ENCODE assay signal across 19 cellular contexts in genomic region chr5:119131530-119132313, GRCh38.
DNase-seq lines count a peak whose midpoint lies in the region; ATAC-seq, FAIRE-seq and TF ChIP-seq lines count a peak whose summit lies in the region.
"Had no signal": no experiment of that assay in that cellular context is flagged by ENCODE, and none has a peak within 500 bp of the region (broad histone marks: within the 10 kb centered on the region; RNA-seq: fewer than 3 reads in every experiment).

No MANE protein-coding gene starts in this region.

- no peak overlapping the region for H3K27ac Mint-ChIP-seq in activated naive CD4-positive, alpha-beta T cell treated with anti-CD3 and anti-CD28 coated beads, Interleukin-2, amount 10 ng/mL, durations not matched to agents 7 days and 5 days

- no peak overlapping the region for H3K4ac ChIP-seq in mesenchymal stem cell (ENCODE audit: low read depth in 1 of 2, low read length in 2 of 2)

- H4K8ac ChIP-seq in mesenchymal stem cell (ENCODE audit: low read length): no peak overlapping the region

- TF ChIP-seq RAD21 in A549 (conservative IDR thresholded peaks at IDR 0.05 in 1 of 2, IDR thresholded peaks at IDR 0.05 in 1 of 2): no peak

- H3K27ac ChIP-seq in A549 (no peak overlapping the region), GM23248 (no peak overlapping the region), mesenchymal stem cell (ENCODE audit: low read length, poor library complexity, severe bottlenecking) (no peak overlapping the region)
- H3K27ac ChIP-seq: C4-2B, HL-60, SJSA1 had no signal

- H3K4me3 ChIP-seq in A549 (no peak overlapping the region), GM23248 (no peak overlapping the region), fibroblast of mammary gland (ENCODE audit: control insufficient read depth, low read depth, low read length) (no peak overlapping the region), mesenchymal stem cell (ENCODE audit: insufficient read depth in 1 of 2, low read depth in 1 of 2, low read length in 2 of 2) (peak overlapping the region in 1 of 2 experiments; percentile 3)
- H3K4me3 ChIP-seq: HAP-1, SJSA1 had no signal

- no peak overlapping the region for H3K14ac ChIP-seq in mesenchymal stem cell (ENCODE audit: low read length in 2 of 2)

- no peak overlapping the region for H3K9ac ChIP-seq in GM23248
- peak overlapping the region; percentile 60 for H3K9ac ChIP-seq in mesenchymal stem cell (ENCODE audit: low read length)

- in situ Hi-C loops in GM23248 (cut with MboI): no loop called here

- peaks cover 45% of the 10 kb centered on the region for H3K36me3 Mint-ChIP-seq in activated naive CD4-positive, alpha-beta T cell treated with anti-CD3 and anti-CD28 coated beads, Interleukin-2, amount 10 ng/mL, durations not matched to agents 7 days and 5 days

- H3K27me3 Mint-ChIP-seq in activated naive CD4-positive, alpha-beta T cell treated with anti-CD3 and anti-CD28 coated beads, Interleukin-2, amount 10 ng/mL, durations not matched to agents 7 days and 5 days: no peaks in the 10 kb centered on the region

- no peak for FAIRE-seq in A549 (lab: Jason Lieb, UNC)
- FAIRE-seq: HTR-8/SVneo had no signal

- no peak overlapping the region for H3K23ac ChIP-seq in mesenchymal stem cell (ENCODE audit: low read length in 2 of 2)

- no peak for TF ChIP-seq CTCF in A549 (IDR thresholded peaks at IDR 0.05)
- TF ChIP-seq CTCF in fibroblast of mammary gland (conservative IDR thresholded peaks at IDR 0.05; ENCODE audit: control insufficient read depth, insufficient read depth, low read depth, low read length): no peak

- no peak overlapping the region for H2AFZ ChIP-seq in GM23248
- H2AFZ ChIP-seq in mesenchymal stem cell (ENCODE audit: low read depth, low read length): no peak overlapping the region

- no peaks in the 10 kb centered on the region for H3F3A ChIP-seq in GM23248 (ENCODE audit: insufficient read depth)

- H3K9me2 ChIP-seq in GM23248 (ENCODE audit: insufficient read depth): no peaks in the 10 kb centered on the region

- H3K4me3 Mint-ChIP-seq in activated naive CD4-positive, alpha-beta T cell treated with anti-CD3 and anti-CD28 coated beads, Interleukin-2, amount 10 ng/mL, durations not matched to agents 7 days and 5 days: no peak overlapping the region

- H3K18ac ChIP-seq in mesenchymal stem cell (ENCODE audit: low read depth in 1 of 2, low read length in 2 of 2): no peak overlapping the region

- peak overlapping the region; percentile 58 for H3K4me2 ChIP-seq in A549
- no peak overlapping the region for H3K4me2 ChIP-seq in GM23248 (ENCODE audit: unreplicated experiment)
- no peak overlapping the region for H3K4me2 ChIP-seq in mesenchymal stem cell (ENCODE audit: low read length, poor library complexity, severe bottlenecking)

- peak in 1 of 2 experiments; percentile 42; a peak in 1 of 6 replicates for ATAC-seq in A549
- ATAC-seq in GM19467 (IDR thresholded peaks at IDR 0.05; ENCODE audit: unreplicated experiment): no peak
- ATAC-seq: PC-3 had no signal

- no peak for TF ChIP-seq POLR2A in A549 (IDR thresholded peaks at IDR 0.05; ENCODE audit: low read length)

- H4K20me1 ChIP-seq in GM23248 (ENCODE audit: insufficient read depth): no peaks in the 10 kb centered on the region

- peaks cover 21% of the 10 kb centered on the region; the same call in 1 of the 2 replicates for H3K36me3 ChIP-seq in GM23248 (ENCODE audit: low read depth)
- H3K36me3 ChIP-seq in mesenchymal stem cell (ENCODE audit: control insufficient read depth in 1 of 2, insufficient read depth in 2 of 2, low read depth in 1 of 2, low read length in 2 of 2): peaks cover 8 to 54% of the 10 kb centered on the region in 2 experiments

- CTCF ChIA-PET in A549 (lab: Yijun Ruan, JAX): no interaction called here
- CTCF ChIA-PET in activated naive CD4-positive, alpha-beta T cell treated with anti-CD3 and anti-CD28 coated beads, Interleukin-2, amount 10 ng/mL, durations not matched to agents 7 days and 5 days (lab: Charles Lee): no interaction called here

- no peak overlapping the region for H2BK12ac ChIP-seq in mesenchymal stem cell (ENCODE audit: low read length in 2 of 2)

- peaks cover 15% of the 10 kb centered on the region for H3K4me1 ChIP-seq in A549
- no peaks in the 10 kb centered on the region for H3K4me1 ChIP-seq in GM23248 (ENCODE audit: insufficient read depth)
- H3K4me1 ChIP-seq in mesenchymal stem cell (ENCODE audit: control insufficient read depth, insufficient read depth, low read depth, low read length): no peaks in the 10 kb centered on the region
- H3K4me1 ChIP-seq: HAP-1, SJSA1 had no signal

- H3K9me3 ChIP-seq in A549 (peaks cover 12% of the 10 kb centered on the region), GM23248 (ENCODE audit: low read depth) (peaks cover 4% of the 10 kb centered on the region), mesenchymal stem cell (ENCODE audit: control insufficient read depth, low read length) (peaks cover 16% of the 10 kb centered on the region)
- H3K9me3 ChIP-seq: SJSA1 had no signal

- no peak overlapping the region for H2BK15ac ChIP-seq in mesenchymal stem cell (ENCODE audit: low read depth, poor library complexity, severe bottlenecking)

- no peaks in the 10 kb centered on the region for H3K4me1 Mint-ChIP-seq in activated naive CD4-positive, alpha-beta T cell treated with anti-CD3 and anti-CD28 coated beads, Interleukin-2, amount 10 ng/mL, durations not matched to agents 7 days and 5 days

- no peak overlapping the region for H2BK120ac ChIP-seq in mesenchymal stem cell (ENCODE audit: low read depth, low read length)

- DNase-seq in A549 (ENCODE audit: low read depth in 1 of 2, low spot score in 1 of 2): no peak
- peak; percentile 23 for DNase-seq in GM23248
- DNase-seq in fibroblast of mammary gland (ENCODE audit: low read depth): peak; percentile 16
- no peak for DNase-seq in mesenchymal stem cell
- DNase-seq in DMS53 (lab: John Stamatoyannopoulos, UW): no peak
- no peak for DNase-seq in MV-4-11 (lab: John Stamatoyannopoulos, UW)
- no peak for DNase-seq in activated naive CD4-positive, alpha-beta T cell treated with anti-CD3 and anti-CD28 coated beads, Interleukin-2, amount 10 ng/mL, durations not matched to agents 7 days and 5 days
- DNase-seq: 8988T, NCI-H1417 treated with DMSO at 0.1 percent for 48 hours, NCI-H2029, NCI-H2171 treated with DMSO at 0.1 percent for 48 hours, NCI-H446 treated with DMSO at 0.1 percent for 48 hours, PC-3 had no signal

- H4K91ac ChIP-seq in mesenchymal stem cell (ENCODE audit: low read length): no peak overlapping the region

- POLR2A ChIA-PET in A549 (lab: Yijun Ruan, JAX): no interaction called here

- H2BK5ac ChIP-seq in mesenchymal stem cell (ENCODE audit: low read depth, low read length, poor library complexity, severe bottlenecking): no peak overlapping the region

- H2AK5ac ChIP-seq in mesenchymal stem cell (ENCODE audit: low read length, severe bottlenecking): no peak overlapping the region

- H3K79me2 ChIP-seq in GM23248 (ENCODE audit: insufficient read depth): no peaks in the 10 kb centered on the region

- H3K79me1 ChIP-seq in mesenchymal stem cell (replicated peaks; ENCODE audit: low read length, poor library complexity, severe bottlenecking): peaks cover 9% of the 10 kb centered on the region

- WGBS in A549 (ENCODE audit: missing lambda C conversion rate): 93% methylated on average over 2 of the region's 2 CpGs
- WGBS in GM23248 (ENCODE audit: low coverage in 1 of 2, low lambda C conversion rate in 2 of 2, missing lambda C conversion rate in 2 of 2), 2 experiments: 97 to 100% methylated on average over 2 of the region's 2 CpGs
- 100% methylated on average over 1 of the region's 2 CpGs for WGBS in mesenchymal stem cell

- H3K9me3 Mint-ChIP-seq in activated naive CD4-positive, alpha-beta T cell treated with anti-CD3 and anti-CD28 coated beads, Interleukin-2, amount 10 ng/mL, durations not matched to agents 7 days and 5 days: peaks cover 14% of the 10 kb centered on the region

- TF ChIP-seq EP300 in A549 (IDR thresholded peaks at IDR 0.05): no peak

- H3K27me3 ChIP-seq in GM23248 (replicated peaks; ENCODE audit: insufficient read depth): no peaks in the 10 kb centered on the region
- no peaks in the 10 kb centered on the region for H3K27me3 ChIP-seq in mesenchymal stem cell (ENCODE audit: control insufficient read depth in 1 of 2, insufficient read depth in 1 of 2, low read length in 2 of 2)
- H3K27me3 ChIP-seq: SJSA1 had no signal

TF ChIP-seq in A549, 52 proteins besides CTCF, POLR2A, EP300 and RAD21:
- TF ChIP-seq NPAS2 (CRISPR knock-in tag; IDR thresholded peaks at IDR 0.05; ENCODE audit: borderline replicate concordance) (no peak), MAFK (IDR thresholded peaks at IDR 0.05; ENCODE audit: partially characterized antibody) (peak; percentile 60), CBX8 (IDR thresholded peaks at IDR 0.05) (no peak)

Comparison
In these comparisons a context has a peak if more than half of its experiments do, and no peak if none do; other contexts are left out.
1. DNase-seq: peak in GM23248 (single experiment) and fibroblast of mammary gland (single experiment); none in A549 (0 of 2), mesenchymal stem cell (single experiment), DMS53 (single experiment), MV-4-11 (single experiment) and activated naive CD4-positive, alpha-beta T cell treated with anti-CD3 and anti-CD28 coated beads, Interleukin-2, amount 10 ng/mL, durations not matched to agents 7 days and 5 days (single experiment).